In the genomic region with DNA sequence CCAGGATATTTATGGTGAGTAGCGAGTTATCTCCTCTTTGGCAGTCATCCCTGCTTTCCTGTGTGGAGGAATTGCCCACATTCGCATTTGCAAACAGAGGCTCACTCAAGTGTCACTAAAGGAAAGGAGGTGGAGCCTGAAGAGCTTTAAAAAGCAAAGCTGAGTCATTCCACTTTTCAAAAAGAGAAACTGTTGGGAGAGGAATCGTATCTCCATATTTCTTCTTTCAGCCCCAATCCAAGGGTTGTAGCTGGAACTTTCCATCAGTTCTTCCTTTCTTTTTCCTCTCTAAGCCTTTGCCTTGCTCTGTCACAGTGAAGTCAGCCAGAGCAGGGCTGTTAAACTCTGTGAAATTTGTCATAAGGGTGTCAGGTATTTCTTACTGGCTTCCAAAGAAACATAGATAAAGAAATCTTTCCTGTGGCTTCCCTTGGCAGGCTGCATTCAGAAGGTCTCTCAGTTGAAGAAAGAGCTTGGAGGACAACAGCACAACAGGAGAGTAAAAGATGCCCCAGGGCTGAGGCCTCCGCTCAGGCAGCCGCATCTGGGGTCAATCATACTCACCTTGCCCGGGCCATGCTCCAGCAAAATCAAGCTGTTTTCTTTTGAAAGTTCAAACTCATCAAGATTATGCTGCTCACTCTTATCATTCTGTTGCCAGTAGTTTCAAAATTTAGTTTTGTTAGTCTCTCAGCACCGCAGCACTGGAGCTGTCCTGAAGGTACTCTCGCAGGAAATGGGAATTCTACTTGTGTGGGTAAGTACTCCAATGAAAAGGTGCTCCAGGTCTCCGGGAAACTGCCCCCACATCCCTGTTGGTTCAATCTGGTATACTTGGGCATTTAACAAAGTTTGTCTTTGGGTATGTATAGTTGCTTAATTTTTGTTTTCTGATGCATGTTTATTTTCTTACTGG, we compare ENCODE assay signal across 1 cellular context.
TF ChIP-seq lines count a peak whose summit lies in the region.

A gene (plus strand): TSS at position 178 of the 916 bp plus-strand sequence. CDS start 453 bp downstream, at position 631.

TF ChIP-seq in HCT116, 20 proteins besides CTCF, POLR2A, EP300 and RAD21 (continued from another document):
- TF ChIP-seq, protein P1, sequence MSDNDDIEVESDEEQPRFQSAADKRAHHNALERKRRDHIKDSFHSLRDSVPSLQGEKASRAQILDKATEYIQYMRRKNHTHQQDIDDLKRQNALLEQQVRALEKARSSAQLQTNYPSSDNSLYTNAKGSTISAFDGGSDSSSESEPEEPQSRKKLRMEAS (IDR thresholded peaks at IDR 0.05), result no peak
- no peak for TF ChIP-seq CEBPB (IDR thresholded peaks at IDR 0.05; ENCODE audit: low read depth)
- TF ChIP-seq ZFX (IDR thresholded peaks at IDR 0.05), result no peak
- TF ChIP-seq, protein P2, sequence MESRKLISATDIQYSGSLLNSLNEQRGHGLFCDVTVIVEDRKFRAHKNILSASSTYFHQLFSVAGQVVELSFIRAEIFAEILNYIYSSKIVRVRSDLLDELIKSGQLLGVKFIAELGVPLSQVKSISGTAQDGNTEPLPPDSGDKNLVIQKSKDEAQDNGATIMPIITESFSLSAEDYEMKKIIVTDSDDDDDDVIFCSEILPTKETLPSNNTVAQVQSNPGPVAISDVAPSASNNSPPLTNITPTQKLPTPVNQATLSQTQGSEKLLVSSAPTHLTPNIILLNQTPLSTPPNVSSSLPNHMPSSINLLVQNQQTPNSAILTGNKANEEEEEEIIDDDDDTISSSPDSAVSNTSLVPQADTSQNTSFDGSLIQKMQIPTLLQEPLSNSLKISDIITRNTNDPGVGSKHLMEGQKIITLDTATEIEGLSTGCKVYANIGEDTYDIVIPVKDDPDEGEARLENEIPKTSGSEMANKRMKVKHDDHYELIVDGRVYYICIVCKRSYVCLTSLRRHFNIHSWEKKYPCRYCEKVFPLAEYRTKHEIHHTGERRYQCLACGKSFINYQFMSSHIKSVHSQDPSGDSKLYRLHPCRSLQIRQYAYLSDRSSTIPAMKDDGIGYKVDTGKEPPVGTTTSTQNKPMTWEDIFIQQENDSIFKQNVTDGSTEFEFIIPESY (IDR thresholded peaks at IDR 0.05; ENCODE audit: extremely low read depth, insufficient replicate concordance, low read length), result no peak
- no peak for TF ChIP-seq TCF7L2 (IDR thresholded peaks at IDR 0.05; ENCODE audit: borderline replicate concordance, extremely low read depth, insufficient read depth, insufficient read length)
- TF ChIP-seq JUND (IDR thresholded peaks at IDR 0.05), result no peak
- no peak for TF ChIP-seq ZNF274 (IDR thresholded peaks at IDR 0.05; ENCODE audit: low read depth, low read length)
- TF ChIP-seq SP1 (IDR thresholded peaks at IDR 0.05; ENCODE audit: low read depth), result no peak
- no peak for TF ChIP-seq ELF1 (IDR thresholded peaks at IDR 0.05; ENCODE audit: borderline replicate concordance, low read depth)
- no peak for TF ChIP-seq EZH2phosphoT487 (IDR thresholded peaks at IDR 0.05; ENCODE audit: borderline replicate concordance)
